In genomic region chr9:36823466-36823865, GRCh38 we compare ENCODE assay signal across 21 cellular contexts.
A peak's percentile ranks its signal among the peaks of the same experiment; 100 is the strongest.
DNase-seq lines count a peak whose midpoint lies in the region; ATAC-seq lines count a peak whose summit lies in the region.
"Had no signal": no experiment of that assay in that cellular context is flagged by ENCODE, and none has a peak within 500 bp of the region (broad histone marks: within the 10 kb centered on the region; RNA-seq: fewer than 3 reads in every experiment).

No MANE protein-coding gene starts in this region.

- H3K27ac Mint-ChIP-seq in activated CD4-positive, alpha-beta memory T cell treated with anti-CD3 and anti-CD28 coated beads for 36 hours: no peak overlapping the region
- no peak overlapping the region for H3K27ac Mint-ChIP-seq in activated CD4-positive, alpha-beta memory T cell treated with anti-CD3 and anti-CD28 coated beads, Interleukin-2, amount 10 ng/mL, durations not matched to agents 7 days and 5 days
- H3K27ac Mint-ChIP-seq: CD4-positive, CD25-positive, alpha-beta regulatory T cell; CD8-positive, alpha-beta memory T cell; HFFc6 had no signal

- H3K4me1 Mint-ChIP-seq in activated CD4-positive, alpha-beta memory T cell treated with anti-CD3 and anti-CD28 coated beads for 36 hours (ENCODE audit: low read depth): no peaks in the 10 kb centered on the region
- peaks cover 2% of the 10 kb centered on the region for H3K4me1 Mint-ChIP-seq in activated CD4-positive, alpha-beta memory T cell treated with anti-CD3 and anti-CD28 coated beads, Interleukin-2, amount 10 ng/mL, durations not matched to agents 7 days and 5 days

- peak; percentile 16 for DNase-seq in activated CD4-positive, alpha-beta memory T cell treated with anti-CD3 and anti-CD28 coated beads for 36 hours
- DNase-seq in activated CD4-positive, alpha-beta memory T cell treated with anti-CD3 and anti-CD28 coated beads, Interleukin-2, amount 10 ng/mL, durations not matched to agents 7 days and 5 days: no peak
- peak; percentile 12 for DNase-seq in stimulated activated CD4-positive, alpha-beta T cell treated with anti-CD3 and anti-CD28 coated beads, Interleukin-1b, Interleukin-23, amount 100 ng/mL, for 48 hours
- DNase-seq in stimulated activated CD4-positive, alpha-beta T cell treated with anti-CD3 and anti-CD28 coated beads, Interleukin-15, amount 100 ng/mL, for 24 hours: no peak
- DNase-seq in sciatic nerve (ENCODE audit: low spot score) (peak; percentile 9), globus pallidus (ENCODE audit: low spot score) (no peak)
- DNase-seq: ACHN; BE2C; C1 segment of cervical spinal cord; CD4-positive, CD25-positive, alpha-beta regulatory T cell; CD8-positive, alpha-beta memory T cell; COR-L47; DMS 273 treated with DMSO at 0.1 percent for 48 hours; DMS53; DND-41; EL; GOT3; H7; HFFc6 had no signal

- intact Hi-C loops in activated CD4-positive, alpha-beta memory T cell treated with anti-CD3 and anti-CD28 coated beads for 36 hours (cut with micrococcal nuclease): no loop called here
- intact Hi-C loops in sciatic nerve (cut with DNase I): no loop called here

- peaks cover 18% of the 10 kb centered on the region for H3K27me3 Mint-ChIP-seq in activated CD4-positive, alpha-beta memory T cell treated with anti-CD3 and anti-CD28 coated beads for 36 hours
- peaks cover 21% of the 10 kb centered on the region for H3K27me3 Mint-ChIP-seq in activated CD4-positive, alpha-beta memory T cell treated with anti-CD3 and anti-CD28 coated beads, Interleukin-2, amount 10 ng/mL, durations not matched to agents 7 days and 5 days

- POLR2A ChIA-PET in activated CD4-positive, alpha-beta memory T cell treated with anti-CD3 and anti-CD28 coated beads for 36 hours (lab: Charles Lee): no interaction called here
- POLR2A ChIA-PET in activated CD4-positive, alpha-beta memory T cell treated with anti-CD3 and anti-CD28 coated beads, Interleukin-2, amount 10 ng/mL, durations not matched to agents 7 days and 5 days (lab: Charles Lee): no interaction called here

- H3K9me3 Mint-ChIP-seq in activated CD4-positive, alpha-beta memory T cell treated with anti-CD3 and anti-CD28 coated beads for 36 hours: no peaks in the 10 kb centered on the region
- H3K9me3 Mint-ChIP-seq in activated CD4-positive, alpha-beta memory T cell treated with anti-CD3 and anti-CD28 coated beads, Interleukin-2, amount 10 ng/mL, durations not matched to agents 7 days and 5 days: no peaks in the 10 kb centered on the region
- H3K9me3 Mint-ChIP-seq: CD8-positive, alpha-beta memory T cell; HFFc6 had no signal

- H3K4me3 Mint-ChIP-seq in activated CD4-positive, alpha-beta memory T cell treated with anti-CD3 and anti-CD28 coated beads for 36 hours: no peak overlapping the region
- no peak overlapping the region for H3K4me3 Mint-ChIP-seq in activated CD4-positive, alpha-beta memory T cell treated with anti-CD3 and anti-CD28 coated beads, Interleukin-2, amount 10 ng/mL, durations not matched to agents 7 days and 5 days
- H3K4me3 Mint-ChIP-seq: CD4-positive, CD25-positive, alpha-beta regulatory T cell; CD8-positive, alpha-beta memory T cell; HFFc6 had no signal

- CTCF ChIA-PET in activated CD4-positive, alpha-beta memory T cell treated with anti-CD3 and anti-CD28 coated beads for 36 hours (lab: Charles Lee): no interaction called here
- CTCF ChIA-PET in activated CD4-positive, alpha-beta memory T cell treated with anti-CD3 and anti-CD28 coated beads, Interleukin-2, amount 10 ng/mL, durations not matched to agents 7 days and 5 days (lab: Charles Lee): no interaction called here

- ATAC-seq in sciatic nerve: no peak
- ATAC-seq: GM12878, HCT116 had no signal

- no peaks in the 10 kb centered on the region for H3K36me3 Mint-ChIP-seq in activated CD4-positive, alpha-beta memory T cell treated with anti-CD3 and anti-CD28 coated beads for 36 hours
- H3K36me3 Mint-ChIP-seq in activated CD4-positive, alpha-beta memory T cell treated with anti-CD3 and anti-CD28 coated beads, Interleukin-2, amount 10 ng/mL, durations not matched to agents 7 days and 5 days (ENCODE audit: low read depth): no peaks in the 10 kb centered on the region
- H3K36me3 Mint-ChIP-seq: CD4-positive, CD25-positive, alpha-beta regulatory T cell; CD8-positive, alpha-beta memory T cell had no signal

Comparison
In these comparisons a context has a peak if more than half of its experiments do, and no peak if none do; other contexts are left out.
1. DNase-seq: peak in activated CD4-positive, alpha-beta memory T cell treated with anti-CD3 and anti-CD28 coated beads for 36 hours (single experiment), stimulated activated CD4-positive, alpha-beta T cell treated with anti-CD3 and anti-CD28 coated beads, Interleukin-1b, Interleukin-23, amount 100 ng/mL, for 48 hours (single experiment) and sciatic nerve (single experiment); none in activated CD4-positive, alpha-beta memory T cell treated with anti-CD3 and anti-CD28 coated beads, Interleukin-2, amount 10 ng/mL, durations not matched to agents 7 days and 5 days (single experiment), stimulated activated CD4-positive, alpha-beta T cell treated with anti-CD3 and anti-CD28 coated beads, Interleukin-15, amount 100 ng/mL, for 24 hours (single experiment) and globus pallidus (single experiment).